Comparison of ENCODE assay signal across 14 cellular contexts in the genomic region with DNA sequence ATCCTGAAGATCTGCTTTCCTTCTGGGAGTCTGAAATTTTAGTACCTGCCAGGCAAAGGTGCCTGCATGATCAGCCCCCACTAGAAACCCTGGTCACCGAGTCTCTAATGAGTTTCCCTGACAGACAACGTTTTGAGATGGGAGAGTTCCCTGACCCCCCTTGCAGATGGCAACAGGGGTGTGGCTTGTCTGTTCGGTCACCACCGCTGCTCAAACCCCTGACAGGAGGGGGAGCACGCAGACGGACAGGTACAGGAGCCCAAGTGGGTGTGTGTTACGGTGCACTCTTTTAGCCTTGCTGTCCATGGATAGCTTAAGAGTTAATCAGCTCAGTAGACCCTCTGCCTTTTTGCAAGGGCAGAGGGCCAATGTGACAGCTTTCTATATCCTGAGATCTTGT. TPM values are rescaled to one million over a fixed set of nuclear protein-coding genes. Genes with fewer than 3 reads are reported as not detected.
DNase-seq lines count a peak whose midpoint lies in the region; ATAC-seq and TF ChIP-seq lines count a peak whose summit lies in the region.
"Had no signal": no experiment of that assay in that cellular context is flagged by ENCODE, and none has a peak within 500 bp of the region (broad histone marks: within the 10 kb centered on the region; RNA-seq: fewer than 3 reads in every experiment).

No MANE protein-coding gene starts in this region.

- H4K8ac ChIP-seq in trophoblast cell (ENCODE audit: low read depth, low read length), result no peak overlapping the region

- BruUV-seq in HCT116 (replicated peaks; lab: Mats Ljungman, UMichigan), result no TSS peak

- H3K14ac ChIP-seq in trophoblast cell (ENCODE audit: low read length), result no peak overlapping the region

- RAD21 ChIA-PET in HCT116 (lab: Charles Lee; ENCODE audit: low non-redundant PET in 1 of 2, low total read pairs in 2 of 2, uncharacterized antibody in 2 of 2, unreplicated experiment in 2 of 2), result no interaction called here

- H3K4me1 ChIP-seq in HCT116 (ENCODE audit: control insufficient read depth in 1 of 2, insufficient read depth in 2 of 2, low read length in 2 of 2) (0 out of 4 replicates have a peak, but pooled peaks cover 0 to 3% of the 10 kb centered on the region in 2 experiments), trophoblast cell (ENCODE audit: control insufficient read depth in 1 of 2, insufficient read depth in 2 of 2, low read length in 2 of 2) (no peaks in the 10 kb centered on the region)

- no peaks in the 10 kb centered on the region for H3K27me3 ChIP-seq in HCT116 (ENCODE audit: insufficient read depth, low read length)
- no peaks in the 10 kb centered on the region for H3K27me3 ChIP-seq in WERI-Rb-1 (ENCODE audit: insufficient read depth, low read depth, severe bottlenecking)
- no peaks in the 10 kb centered on the region for H3K27me3 ChIP-seq in trophoblast cell (ENCODE audit: insufficient read depth, low read length)

- WGBS in trophoblast cell (ENCODE audit: extremely low coverage, insufficient coverage, insufficient read length), result no CpG with 5 or more reads among the region's 7 CpGs

- H2AK5ac ChIP-seq in trophoblast cell (ENCODE audit: low read length), result no peak overlapping the region

- H3K9me3 ChIP-seq in HCT116 (ENCODE audit: control insufficient read depth in 1 of 2, insufficient read depth in 1 of 2, low read depth in 1 of 2, low read length in 2 of 2), result no peaks in the 10 kb centered on the region
- no peaks in the 10 kb centered on the region for H3K9me3 ChIP-seq in WERI-Rb-1 (ENCODE audit: severe bottlenecking)
- H3K9me3 ChIP-seq in trophoblast cell (ENCODE audit: insufficient read depth, low read depth, low read length), result no peaks in the 10 kb centered on the region

- no peaks in the 10 kb centered on the region for H4K20me1 ChIP-seq in HCT116 (ENCODE audit: insufficient read depth)

- TF ChIP-seq RAD21 in HCT116 (IDR thresholded peaks at IDR 0.05; ENCODE audit: low read depth), result no peak

- H2AFZ ChIP-seq in HCT116 (ENCODE audit: low read depth, low read length, poor library complexity, severe bottlenecking) (no peak overlapping the region), trophoblast cell (ENCODE audit: insufficient read depth, low read length, poor library complexity) (no peak overlapping the region)

- no peak for TF ChIP-seq POLR2A in HCT116 (IDR thresholded peaks at IDR 0.05; ENCODE audit: borderline replicate concordance, extremely low read depth, insufficient read depth, insufficient read length)

- DNase-seq in NCI-H748 (lab: John Stamatoyannopoulos, UW; ENCODE audit: unreplicated experiment), result peak; percentile 7
- DNase-seq in NCI-H748 treated with DMSO at 0.1 percent for 48 hours (lab: John Stamatoyannopoulos, UW), result no peak
- DNase-seq in HCT116 (ENCODE audit: low read depth, low spot score), result no peak
- DNase-seq in WERI-Rb-1, result peak; percentile 42
- no peak for DNase-seq in trophoblast cell
- DNase-seq in activated CD8-positive, alpha-beta memory T cell treated with anti-CD3 and anti-CD28 coated beads, Interleukin-2, amount 50 U/mL, for 48 hours, result no peak
- no peak for DNase-seq in activated CD4-positive, CD25-positive, alpha-beta regulatory T cell (lab: John Stamatoyannopoulos, UW)
- DNase-seq: CD4-positive, CD25-positive, alpha-beta regulatory T cell; DMS53; GOT3; HCEC 1CT had no signal

- no peak overlapping the region for H3K27ac ChIP-seq in HCT116 (ENCODE audit: low read depth, low read length)
- no peak overlapping the region for H3K27ac ChIP-seq in WERI-Rb-1
- no peak overlapping the region for H3K27ac ChIP-seq in trophoblast cell (ENCODE audit: low read depth, low read length)
- H3K27ac ChIP-seq: 22Rv1, HL-60 had no signal

- H3K79me2 ChIP-seq in HCT116 (ENCODE audit: insufficient read depth, low read length) (no peaks in the 10 kb centered on the region), trophoblast cell (ENCODE audit: control insufficient read depth, insufficient read depth, low read length, poor library complexity) (no peaks in the 10 kb centered on the region)

- peak overlapping the region; percentile 66 for H3K23ac ChIP-seq in trophoblast cell (ENCODE audit: low read length)

- H3K9me2 ChIP-seq in HCT116 (ENCODE audit: insufficient read depth), result no peaks in the 10 kb centered on the region

- H3K79me1 ChIP-seq in trophoblast cell (ENCODE audit: low read length), result no peaks in the 10 kb centered on the region

- ATAC-seq in HCT116 (peak; percentile 62), GM19395 (IDR thresholded peaks at IDR 0.05; ENCODE audit: unreplicated experiment) (no peak)

- H2BK12ac ChIP-seq in trophoblast cell (ENCODE audit: low read length), result no peak overlapping the region

- H3K9ac ChIP-seq in HCT116 (ENCODE audit: low read length) (no peak overlapping the region), trophoblast cell (ENCODE audit: low read length) (no peak overlapping the region)

- H3K4me2 ChIP-seq in HCT116 (ENCODE audit: low read length) (no peak overlapping the region), trophoblast cell (ENCODE audit: low read length) (no peak overlapping the region)

- CTCF ChIA-PET in HCT116 (lab: Charles Lee), result interaction anchor here (1.2 kb wide), 1 partner anchor 11 kb away, joined by 5 read pairs; no protein-coding TSS in a partner anchor

- intact Hi-C loops in HCT116 (cut with micrococcal nuclease), result no loop called here

- POLR2A ChIA-PET in HCT116 (lab: Charles Lee), result no interaction called here

- H3K36me3 ChIP-seq in HCT116 (ENCODE audit: control insufficient read depth in 1 of 2, insufficient read depth in 2 of 2, low read length in 2 of 2), result no peaks in the 10 kb centered on the region
- H3K36me3 ChIP-seq in WERI-Rb-1, result no peaks in the 10 kb centered on the region
- no peaks in the 10 kb centered on the region for H3K36me3 ChIP-seq in trophoblast cell (ENCODE audit: control insufficient read depth in 1 of 2, insufficient read depth in 2 of 2, low read length in 2 of 2)

- no peak overlapping the region for H3K4me3 ChIP-seq in HCT116 (replicated peaks in 1 of 2; ENCODE audit: low read depth in 1 of 2, low read length in 2 of 2)
- no peak overlapping the region for H3K4me3 ChIP-seq in WERI-Rb-1 (ENCODE audit: low read depth, low read length)
- H3K4me3 ChIP-seq in trophoblast cell (ENCODE audit: low read depth, low read length), result no peak overlapping the region

- TF ChIP-seq CTCF in HCT116 (IDR thresholded peaks at IDR 0.05 in 2 of 3, conservative IDR thresholded peaks at IDR 0.05 in 1 of 3; ENCODE audit: borderline replicate concordance in 1 of 3, insufficient read depth in 1 of 3, low read depth in 2 of 3, low read length in 2 of 3) (no peak), WERI-Rb-1 (IDR thresholded peaks at IDR 0.05; ENCODE audit: low read depth, low read length) (no peak)

- no peak overlapping the region for H4K12ac ChIP-seq in trophoblast cell (ENCODE audit: low read depth, low read length)

- H4K91ac ChIP-seq in trophoblast cell (ENCODE audit: low read depth, low read length), result no peak overlapping the region

- H3K18ac ChIP-seq in trophoblast cell (ENCODE audit: low read length), result no peak overlapping the region

- H2BK120ac ChIP-seq in trophoblast cell (ENCODE audit: insufficient read depth, low read length, poor library complexity), result no peak overlapping the region

- no peak overlapping the region for H2BK5ac ChIP-seq in trophoblast cell (ENCODE audit: low read depth, low read length, poor library complexity)

- no peak overlapping the region for H3K4ac ChIP-seq in trophoblast cell (ENCODE audit: low read depth, low read length)

TF ChIP-seq in HCT116, 20 proteins besides CTCF, POLR2A, EP300 and RAD21:
- TF ChIP-seq POLR2AphosphoS5 (IDR thresholded peaks at IDR 0.05; ENCODE audit: low read depth, low read length) (no peak), ELF1 (IDR thresholded peaks at IDR 0.05; ENCODE audit: borderline replicate concordance, low read depth) (no peak), CBX3 (IDR thresholded peaks at IDR 0.05; ENCODE audit: low read depth) (no peak), JUND (IDR thresholded peaks at IDR 0.05) (no peak), ZFX (IDR thresholded peaks at IDR 0.05) (no peak), SIN3A (IDR thresholded peaks at IDR 0.05; ENCODE audit: low read depth) (no peak)
- TF ChIP-seq, protein P1, sequence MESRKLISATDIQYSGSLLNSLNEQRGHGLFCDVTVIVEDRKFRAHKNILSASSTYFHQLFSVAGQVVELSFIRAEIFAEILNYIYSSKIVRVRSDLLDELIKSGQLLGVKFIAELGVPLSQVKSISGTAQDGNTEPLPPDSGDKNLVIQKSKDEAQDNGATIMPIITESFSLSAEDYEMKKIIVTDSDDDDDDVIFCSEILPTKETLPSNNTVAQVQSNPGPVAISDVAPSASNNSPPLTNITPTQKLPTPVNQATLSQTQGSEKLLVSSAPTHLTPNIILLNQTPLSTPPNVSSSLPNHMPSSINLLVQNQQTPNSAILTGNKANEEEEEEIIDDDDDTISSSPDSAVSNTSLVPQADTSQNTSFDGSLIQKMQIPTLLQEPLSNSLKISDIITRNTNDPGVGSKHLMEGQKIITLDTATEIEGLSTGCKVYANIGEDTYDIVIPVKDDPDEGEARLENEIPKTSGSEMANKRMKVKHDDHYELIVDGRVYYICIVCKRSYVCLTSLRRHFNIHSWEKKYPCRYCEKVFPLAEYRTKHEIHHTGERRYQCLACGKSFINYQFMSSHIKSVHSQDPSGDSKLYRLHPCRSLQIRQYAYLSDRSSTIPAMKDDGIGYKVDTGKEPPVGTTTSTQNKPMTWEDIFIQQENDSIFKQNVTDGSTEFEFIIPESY (IDR thresholded peaks at IDR 0.05; ENCODE audit: extremely low read depth, insufficient replicate concordance, low read length), result no peak

RNA-seq across cellular contexts. Expression of gene CDKN3, which starts 19.3 kb away (rescaled TPM):
- total RNA-seq in HCT116 (2021; ENCODE audit: unreplicated experiment), result 62.5 TPM
- 54.9 and 103 TPM in 2 replicates for polyA plus RNA-seq in HCT116 (2012)
- polyA plus RNA-seq in trophoblast cell (2013), result 33.7 and 35.6 TPM in 2 replicates

Comparison
In these comparisons a context has a peak if more than half of its experiments do, and no peak if none do; other contexts are left out.
1. DNase-seq: peak in NCI-H748 (single experiment) and WERI-Rb-1 (single experiment); none in NCI-H748 treated with DMSO at 0.1 percent for 48 hours (single experiment), HCT116 (single experiment), trophoblast cell (0 of 2), activated CD8-positive, alpha-beta memory T cell treated with anti-CD3 and anti-CD28 coated beads, Interleukin-2, amount 50 U/mL, for 48 hours (single experiment) and activated CD4-positive, CD25-positive, alpha-beta regulatory T cell (0 of 4).